35 cellular contexts compared by ENCODE assay signal in the genomic region with DNA sequence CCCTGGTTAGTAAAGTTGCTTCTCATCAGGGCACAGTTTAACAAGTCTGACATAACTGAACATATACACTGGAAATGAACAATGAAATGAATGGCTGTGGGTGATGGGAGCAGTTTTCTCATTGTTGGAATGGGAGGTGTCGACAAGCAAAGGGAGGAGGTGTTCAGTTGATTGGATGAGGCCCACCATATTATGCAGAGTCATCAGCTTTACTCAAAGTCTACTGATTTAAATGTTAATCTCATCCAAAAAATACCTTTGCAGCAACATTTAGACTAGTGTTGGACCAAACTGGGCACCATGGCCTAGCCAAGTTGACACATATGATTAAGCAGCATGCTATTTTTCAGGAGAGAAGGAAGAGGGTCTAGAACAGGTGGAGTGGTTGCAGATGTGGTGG.
"Had no signal": no experiment of that assay in that cellular context is flagged by ENCODE, and none has a peak within 500 bp of the region (broad histone marks: within the 10 kb centered on the region; RNA-seq: fewer than 3 reads in every experiment).

No MANE protein-coding gene starts in this region.

- H3K36me3 ChIP-seq: MG63 had no signal

- H3K4me3 ChIP-seq: MG63 had no signal

- H3K9me3 ChIP-seq: MG63 had no signal

- DNase-seq: Kasumi-1, MG63, MM.1S, MV-4-11, NCI-H1048, NCI-H1092, NCI-H1092 treated with DMSO at 0.1 percent for 48 hours, NCI-H1105, NCI-H1105 treated with DMSO at 0.1 percent for 48 hours, NCI-H1417, NCI-H1417 treated with DMSO at 0.1 percent for 48 hours, NCI-H1436, NCI-H1436 treated with DMSO at 0.1 percent for 48 hours, NCI-H146, NCI-H1694, NCI-H1694 treated with DMSO at 0.1 percent for 48 hours, NCI-H187, NCI-H187 treated with DMSO at 0.1 percent for 48 hours, NCI-H1930, NCI-H2029, NCI-H2029 treated with DMSO at 0.1 percent for 48 hours, NCI-H2081, NCI-H2081 treated with DMSO at 0.1 percent for 48 hours, NCI-H2107, NCI-H2171, NCI-H2171 treated with DMSO at 0.1 percent for 48 hours, NCI-H2227 treated with DMSO at 0.1 percent for 48 hours, NCI-H226, NCI-H345, NCI-H446, NCI-H446 treated with DMSO at 0.1 percent for 48 hours, NCI-H510A, NCI-H510A treated with DMSO at 0.1 percent for 48 hours, NCI-H524, NCI-H524 treated with DMSO at 0.1 percent for 48 hours had no signal
